In genomic region chr2:7931808-7932207, GRCh38 we compare ENCODE assay signal across 15 cellular contexts.
DNase-seq lines count a peak whose midpoint lies in the region; ATAC-seq and TF ChIP-seq lines count a peak whose summit lies in the region.
"Had no signal": no experiment of that assay in that cellular context is flagged by ENCODE, and none has a peak within 500 bp of the region (broad histone marks: within the 10 kb centered on the region; RNA-seq: fewer than 3 reads in every experiment).

No MANE protein-coding gene starts in this region.

- H3K4me3 ChIP-seq in GM23338 = no peak overlapping the region
- H3K4me3 ChIP-seq: GM12878 had no signal

- no peaks in the 10 kb centered on the region for H3K79me2 ChIP-seq in GM23338 (replicated peaks; ENCODE audit: insufficient read depth)

- H3K27ac Mint-ChIP-seq in activated CD4-positive, alpha-beta T cell treated with anti-CD3 and anti-CD28 coated beads, Interleukin-2, amount 10 ng/mL, durations not matched to agents 24 days and 14 days = peak overlapping the region; percentile 85
- H3K27ac Mint-ChIP-seq in activated naive CD4-positive, alpha-beta T cell treated with anti-CD3 and anti-CD28 coated beads, Interleukin-2, amount 50 U/mL, for 72 hours = peak overlapping the region; percentile 69 to 77
- no peak overlapping the region for H3K27ac Mint-ChIP-seq in activated naive CD4-positive, alpha-beta T cell treated with anti-CD3 and anti-CD28 coated beads, Interleukin-2, amount 10 ng/mL, durations not matched to agents 7 days and 5 days
- no peak overlapping the region for H3K27ac Mint-ChIP-seq in GM23338
- peak overlapping the region; percentile 87 for H3K27ac Mint-ChIP-seq in activated T-helper 17 cell treated with anti-CD3 and anti-CD28 coated beads, Interleukin-2, amount 50 U/mL, for 72 hours
- H3K27ac Mint-ChIP-seq: CD4-positive, alpha-beta memory T cell; H9 had no signal

- TF ChIP-seq CTCF in GM23338 (conservative IDR thresholded peaks at IDR 0.05; ENCODE audit: low read depth in 2 of 2) = no peak

- H3K36me3 ChIP-seq in GM23338 (ENCODE audit: insufficient read depth) = no peaks in the 10 kb centered on the region
- H3K36me3 ChIP-seq: BE2C had no signal

- intact Hi-C loops in activated CD4-positive, alpha-beta T cell treated with anti-CD3 and anti-CD28 coated beads, Interleukin-2, amount 10 ng/mL, durations not matched to agents 24 days and 14 days (cut with micrococcal nuclease) = loop anchor here (1.0 to 10.0 kb wide), 11 partner anchors 53 to 750 kb away; partner anchors contain the start of gene ID2

- peak; percentile 43 for DNase-seq in activated CD4-positive, alpha-beta T cell treated with anti-CD3 and anti-CD28 coated beads, Interleukin-2, amount 10 ng/mL, durations not matched to agents 24 days and 14 days
- no peak for DNase-seq in activated CD4-positive, alpha-beta T cell treated with anti-CD3 and anti-CD28 coated beads for 4 hours
- DNase-seq in activated naive CD4-positive, alpha-beta T cell treated with anti-CD3 and anti-CD28 coated beads, Interleukin-2, amount 50 U/mL, for 72 hours (ENCODE audit: low spot score in 2 of 2) = no peak
- no peak for DNase-seq in activated naive CD4-positive, alpha-beta T cell treated with anti-CD3 and anti-CD28 coated beads, Interleukin-2, amount 10 ng/mL, durations not matched to agents 7 days and 5 days
- DNase-seq in GM23338 (ENCODE audit: low spot score) = no peak
- no peak for DNase-seq in HEK293T (ENCODE audit: extremely low spot score)
- DNase-seq: BE2C; CD4-positive, alpha-beta memory T cell; DMS79; GOT3; H9 had no signal

- H3K9me2 ChIP-seq in GM23338 (ENCODE audit: insufficient read depth) = peaks cover 24% of the 10 kb centered on the region

- H3K4me3 Mint-ChIP-seq in activated CD4-positive, alpha-beta T cell treated with anti-CD3 and anti-CD28 coated beads, Interleukin-2, amount 10 ng/mL, durations not matched to agents 24 days and 14 days = no peak overlapping the region
- H3K4me3 Mint-ChIP-seq in activated naive CD4-positive, alpha-beta T cell treated with anti-CD3 and anti-CD28 coated beads, Interleukin-2, amount 10 ng/mL, durations not matched to agents 7 days and 5 days = no peak overlapping the region
- no peak overlapping the region for H3K4me3 Mint-ChIP-seq in GM23338
- H3K4me3 Mint-ChIP-seq in activated T-helper 17 cell treated with anti-CD3 and anti-CD28 coated beads, Interleukin-2, amount 50 U/mL, for 72 hours = peak overlapping the region; percentile 50
- H3K4me3 Mint-ChIP-seq: CD4-positive, alpha-beta memory T cell; H9 had no signal

- H3K27me3 ChIP-seq in GM23338 (ENCODE audit: insufficient read depth) = no peaks in the 10 kb centered on the region
- H3K27me3 ChIP-seq: BE2C had no signal

- no peaks in the 10 kb centered on the region for H4K20me1 ChIP-seq in GM23338 (replicated peaks; ENCODE audit: insufficient read depth)

- H3K27ac ChIP-seq in GM23338 (ENCODE audit: low read depth) = no peak overlapping the region
- H3K27ac ChIP-seq: C4-2B had no signal

- H2AFZ ChIP-seq in GM23338 = peak overlapping the region; percentile 66; the same call in 1 of the 2 replicates

- H3K9me3 Mint-ChIP-seq in activated CD4-positive, alpha-beta T cell treated with anti-CD3 and anti-CD28 coated beads, Interleukin-2, amount 10 ng/mL, durations not matched to agents 24 days and 14 days = peaks cover 25% of the 10 kb centered on the region
- H3K9me3 Mint-ChIP-seq in activated naive CD4-positive, alpha-beta T cell treated with anti-CD3 and anti-CD28 coated beads, Interleukin-2, amount 50 U/mL, for 72 hours = peaks cover 9 to 10% of the 10 kb centered on the region in 2 donors
- H3K9me3 Mint-ChIP-seq in activated naive CD4-positive, alpha-beta T cell treated with anti-CD3 and anti-CD28 coated beads, Interleukin-2, amount 10 ng/mL, durations not matched to agents 7 days and 5 days = peaks cover 4% of the 10 kb centered on the region
- no peaks in the 10 kb centered on the region; the same call in 2 of the 3 replicates for H3K9me3 Mint-ChIP-seq in GM23338
- peaks cover 13% of the 10 kb centered on the region for H3K9me3 Mint-ChIP-seq in activated T-helper 17 cell treated with anti-CD3 and anti-CD28 coated beads, Interleukin-2, amount 50 U/mL, for 72 hours
- H3K9me3 Mint-ChIP-seq: H9 had no signal

- H3F3A ChIP-seq in GM23338 (replicated peaks; ENCODE audit: low read depth) = no peaks in the 10 kb centered on the region

- H3K4me2 ChIP-seq in GM23338 = no peak overlapping the region

- ATAC-seq in activated naive CD4-positive, alpha-beta T cell treated with anti-CD3 and anti-CD28 coated beads, Interleukin-2, amount 50 U/mL, for 72 hours = peak in 1 of 2 donors; percentile 50
- ATAC-seq in GM23338 = no peak
- ATAC-seq in activated T-helper 17 cell treated with anti-CD3 and anti-CD28 coated beads, Interleukin-2, amount 50 U/mL, for 72 hours (replicated peaks) = peak; percentile 71
- no peak for ATAC-seq in GM21619 (IDR thresholded peaks at IDR 0.05; ENCODE audit: unreplicated experiment)
- ATAC-seq: GM12878 had no signal

- CTCF ChIA-PET in activated naive CD4-positive, alpha-beta T cell treated with anti-CD3 and anti-CD28 coated beads, Interleukin-2, amount 10 ng/mL, durations not matched to agents 7 days and 5 days (lab: Charles Lee) = no interaction called here
- CTCF ChIA-PET in HEK293T (lab: Yijun Ruan, JAX) = no interaction called here

- no peaks in the 10 kb centered on the region for H3K4me1 ChIP-seq in GM23338 (ENCODE audit: insufficient read depth)
- H3K4me1 ChIP-seq: BE2C had no signal

- POLR2A ChIA-PET in HEK293T (lab: Yijun Ruan, JAX) = no interaction called here

- H3K4me1 Mint-ChIP-seq in activated CD4-positive, alpha-beta T cell treated with anti-CD3 and anti-CD28 coated beads, Interleukin-2, amount 10 ng/mL, durations not matched to agents 24 days and 14 days = peaks cover 10% of the 10 kb centered on the region
- peaks cover 4% of the 10 kb centered on the region for H3K4me1 Mint-ChIP-seq in activated naive CD4-positive, alpha-beta T cell treated with anti-CD3 and anti-CD28 coated beads, Interleukin-2, amount 10 ng/mL, durations not matched to agents 7 days and 5 days
- no peaks in the 10 kb centered on the region for H3K4me1 Mint-ChIP-seq in GM23338
- H3K4me1 Mint-ChIP-seq in activated T-helper 17 cell treated with anti-CD3 and anti-CD28 coated beads, Interleukin-2, amount 50 U/mL, for 72 hours = peaks cover 26% of the 10 kb centered on the region

- no peaks in the 10 kb centered on the region for H3K27me3 Mint-ChIP-seq in activated CD4-positive, alpha-beta T cell treated with anti-CD3 and anti-CD28 coated beads, Interleukin-2, amount 10 ng/mL, durations not matched to agents 24 days and 14 days
- H3K27me3 Mint-ChIP-seq in activated naive CD4-positive, alpha-beta T cell treated with anti-CD3 and anti-CD28 coated beads, Interleukin-2, amount 10 ng/mL, durations not matched to agents 7 days and 5 days = no peaks in the 10 kb centered on the region
- H3K27me3 Mint-ChIP-seq in GM23338 (ENCODE audit: insufficient read depth, low read depth, poor library complexity) = peaks cover 4% of the 10 kb centered on the region
- peaks cover 7% of the 10 kb centered on the region for H3K27me3 Mint-ChIP-seq in activated T-helper 17 cell treated with anti-CD3 and anti-CD28 coated beads, Interleukin-2, amount 50 U/mL, for 72 hours

- peaks cover 6% of the 10 kb centered on the region for H3K36me3 Mint-ChIP-seq in activated CD4-positive, alpha-beta T cell treated with anti-CD3 and anti-CD28 coated beads, Interleukin-2, amount 10 ng/mL, durations not matched to agents 24 days and 14 days (ENCODE audit: low read depth)
- peaks cover 9 to 22% of the 10 kb centered on the region in 2 donors for H3K36me3 Mint-ChIP-seq in activated naive CD4-positive, alpha-beta T cell treated with anti-CD3 and anti-CD28 coated beads, Interleukin-2, amount 50 U/mL, for 72 hours
- no peaks in the 10 kb centered on the region for H3K36me3 Mint-ChIP-seq in activated naive CD4-positive, alpha-beta T cell treated with anti-CD3 and anti-CD28 coated beads, Interleukin-2, amount 10 ng/mL, durations not matched to agents 7 days and 5 days
- H3K36me3 Mint-ChIP-seq in GM23338 (ENCODE audit: low read depth) = no peaks in the 10 kb centered on the region
- H3K36me3 Mint-ChIP-seq in activated T-helper 17 cell treated with anti-CD3 and anti-CD28 coated beads, Interleukin-2, amount 50 U/mL, for 72 hours (ENCODE audit: low read depth) = no peaks in the 10 kb centered on the region
- H3K36me3 Mint-ChIP-seq: CD4-positive, alpha-beta memory T cell had no signal

TF ChIP-seq in GM23338, 12 proteins besides CTCF, POLR2A, EP300 and RAD21 (continues in another document):
- TF ChIP-seq NANOG (IDR thresholded peaks at IDR 0.05; ENCODE audit: borderline replicate concordance) = no peak

TF ChIP-seq in HEK293T, 16 proteins besides CTCF, POLR2A, EP300 and RAD21:
- TF ChIP-seq FOXM1 (IDR thresholded peaks at IDR 0.05; ENCODE audit: borderline replicate concordance) (no peak), ARNT (IDR thresholded peaks at IDR 0.05) (no peak), TARDBP (IDR thresholded peaks at IDR 0.05) (no peak), CTBP1 (IDR thresholded peaks at IDR 0.05; ENCODE audit: borderline replicate concordance) (no peak), LEF1 (IDR thresholded peaks at IDR 0.05; ENCODE audit: borderline replicate concordance) (no peak), L3MBTL2 (conservative IDR thresholded peaks at IDR 0.05) (no peak), BHLHE40 (IDR thresholded peaks at IDR 0.05; ENCODE audit: borderline replicate concordance) (no peak), FOXK2 (IDR thresholded peaks at IDR 0.05) (no peak), NFRKB (IDR thresholded peaks at IDR 0.05) (no peak), ELF4 (IDR thresholded peaks at IDR 0.05) (no peak), SP1 (IDR thresholded peaks at IDR 0.05) (no peak), PKNOX1 (IDR thresholded peaks at IDR 0.05) (no peak), SUZ12 (IDR thresholded peaks at IDR 0.05) (no peak), ZNF384 (IDR thresholded peaks at IDR 0.05) (no peak), HDGF (IDR thresholded peaks at IDR 0.05; ENCODE audit: borderline replicate concordance) (no peak), FOXA1 (IDR thresholded peaks at IDR 0.05) (no peak)

Comparison
In these comparisons a context has a peak if more than half of its experiments do, and no peak if none do; other contexts are left out.
1. H3K27ac Mint-ChIP-seq: peak in activated CD4-positive, alpha-beta T cell treated with anti-CD3 and anti-CD28 coated beads, Interleukin-2, amount 10 ng/mL, durations not matched to agents 24 days and 14 days (single experiment), activated naive CD4-positive, alpha-beta T cell treated with anti-CD3 and anti-CD28 coated beads, Interleukin-2, amount 50 U/mL, for 72 hours (2 of 2) and activated T-helper 17 cell treated with anti-CD3 and anti-CD28 coated beads, Interleukin-2, amount 50 U/mL, for 72 hours (single experiment); none in activated naive CD4-positive, alpha-beta T cell treated with anti-CD3 and anti-CD28 coated beads, Interleukin-2, amount 10 ng/mL, durations not matched to agents 7 days and 5 days (single experiment) and GM23338 (single experiment).